33 cellular contexts compared by ENCODE assay signal in genomic region chr3:31800436-31800835, GRCh38.
"Had no signal": no experiment of that assay in that cellular context is flagged by ENCODE, and none has a peak within 500 bp of the region (broad histone marks: within the 10 kb centered on the region; RNA-seq: fewer than 3 reads in every experiment).

No MANE protein-coding gene starts in this region.

- H3K4me1 ChIP-seq: esophagus muscularis mucosa, heart right ventricle, left ventricle myocardium inferior, lower lobe of right lung, neural progenitor cell, prostate gland, right atrium auricular region, suprapubic skin, transverse colon, upper lobe of right lung, uterus had no signal

- H3K4me2 ChIP-seq: neural progenitor cell, smooth muscle cell had no signal

- H3K4me3 Mint-ChIP-seq: dendritic cell treated with granulocyte-macrophage colony-stimulating factor and Interleukin-4, amounts not matched to agents 40 ng/mL and 50 ng/mL, for 4 days; endodermal cell; immature natural killer cell; mesothelial cell of epicardium; nephron; neural progenitor cell; stimulated activated naive CD8-positive, alpha-beta T cell treated with anti-CD3 and anti-CD28 coated beads, Interleukin-15, amount 100 ng/mL, for 72 hours had no signal

- ATAC-seq: heart right ventricle; left colon; lower lobe of right lung; mucosa of descending colon; sciatic nerve; stimulated activated naive CD8-positive, alpha-beta T cell treated with anti-CD3 and anti-CD28 coated beads, Interleukin-15, amount 100 ng/mL, for 72 hours; upper lobe of right lung had no signal

- H3K9me3 Mint-ChIP-seq: dendritic cell treated with granulocyte-macrophage colony-stimulating factor and Interleukin-4, amounts not matched to agents 40 ng/mL and 50 ng/mL, for 4 days; immature natural killer cell; naive B cell; nephron; neural progenitor cell; stimulated activated naive CD8-positive, alpha-beta T cell treated with anti-CD3 and anti-CD28 coated beads, Interleukin-15, amount 100 ng/mL, for 72 hours had no signal

- H3K9ac ChIP-seq: neural progenitor cell had no signal

- DNase-seq: effector CD8-positive, alpha-beta T cell; endodermal cell; foreskin melanocyte; glutamatergic neuron; heart right ventricle; hypothalamus; immature natural killer cell; islet precursor cell; kidney glomerular epithelial cell; left colon; left ventricle myocardium inferior; lower lobe of right lung; mucosa of descending colon; naive B cell; stimulated activated CD4-positive, alpha-beta T cell treated with anti-CD3 and anti-CD28 coated beads, Interleukin-12 subunit alpha, Interleukin-12 subunit beta, amount 100 ng/mL, for 4 hours; stimulated activated CD4-positive, alpha-beta T cell treated with anti-CD3 and anti-CD28 coated beads, Interleukin-1b, Interleukin-23, amount 100 ng/mL, for 48 hours; stimulated activated CD4-positive, alpha-beta T cell treated with anti-CD3 and anti-CD28 coated beads, Interleukin-4, amount 100 ng/mL, for 1 hour; stimulated activated CD8-positive, alpha-beta memory T cell treated with anti-CD3 and anti-CD28 coated beads, Interleukin-4, amount 100 ng/mL, for 48 hours; stimulated activated naive CD4-positive, alpha-beta T cell; stimulated activated naive CD8-positive, alpha-beta T cell treated with anti-CD3 and anti-CD28 coated beads, Interleukin-15, amount 100 ng/mL, for 72 hours; transverse colon; upper lobe of right lung; uterus had no signal

- H3K27ac Mint-ChIP-seq: dendritic cell treated with granulocyte-macrophage colony-stimulating factor and Interleukin-4, amounts not matched to agents 40 ng/mL and 50 ng/mL, for 4 days; endodermal cell; immature natural killer cell; mesothelial cell of epicardium; nephron; neural progenitor cell; stimulated activated naive CD8-positive, alpha-beta T cell treated with anti-CD3 and anti-CD28 coated beads, Interleukin-15, amount 100 ng/mL, for 72 hours had no signal

- H3K27ac ChIP-seq: esophagus muscularis mucosa, heart right ventricle, left ventricle myocardium inferior, lower lobe of right lung, neural progenitor cell, prostate gland, right atrium auricular region, suprapubic skin, transverse colon, upper lobe of right lung, uterus had no signal

- H3K27me3 ChIP-seq: esophagus muscularis mucosa, heart right ventricle, neural progenitor cell, right atrium auricular region, suprapubic skin, transverse colon, upper lobe of right lung, uterus had no signal

- H3K9me3 ChIP-seq: esophagus muscularis mucosa, heart right ventricle, left ventricle myocardium inferior, lower lobe of right lung, mucosa of descending colon, prostate gland, right atrium auricular region, suprapubic skin, transverse colon, upper lobe of right lung, uterus had no signal

- H2AFZ ChIP-seq: neural progenitor cell had no signal

- H3K4me1 Mint-ChIP-seq: immature natural killer cell; mesothelial cell of epicardium; nephron; neural progenitor cell; stimulated activated naive CD8-positive, alpha-beta T cell treated with anti-CD3 and anti-CD28 coated beads, Interleukin-15, amount 100 ng/mL, for 72 hours had no signal

- H3K27me3 Mint-ChIP-seq: dendritic cell treated with granulocyte-macrophage colony-stimulating factor and Interleukin-4, amounts not matched to agents 40 ng/mL and 50 ng/mL, for 4 days; naive B cell; stimulated activated naive CD8-positive, alpha-beta T cell treated with anti-CD3 and anti-CD28 coated beads, Interleukin-15, amount 100 ng/mL, for 72 hours had no signal

- H3K36me3 Mint-ChIP-seq: immature natural killer cell, mesothelial cell of epicardium, naive B cell, neural progenitor cell had no signal

- H3K36me3 ChIP-seq: esophagus muscularis mucosa, heart right ventricle, left ventricle myocardium inferior, lower lobe of right lung, neural progenitor cell, prostate gland, right atrium auricular region, suprapubic skin, transverse colon, upper lobe of right lung, uterus had no signal

- H3K4me3 ChIP-seq: esophagus muscularis mucosa, heart right ventricle, left ventricle myocardium inferior, lower lobe of right lung, mucosa of descending colon, neural progenitor cell, prostate gland, right atrium auricular region, smooth muscle cell, suprapubic skin, transverse colon, upper lobe of right lung, uterus had no signal
